ENCODE assay signal across 8 cellular contexts in genomic region chr17:18260332-18261145, GRCh38. TPM values are rescaled to one million over a fixed set of nuclear protein-coding genes. Genes with fewer than 3 reads are reported as not detected.
A peak's percentile ranks its signal among the peaks of the same experiment; 100 is the strongest.
DNase-seq lines count a peak whose midpoint lies in the region; ATAC-seq and TF ChIP-seq lines count a peak whose summit lies in the region.

Gene MIEF2, plus strand, starts transcription at chr17:18260662. Its CDS starts 2,059 bp downstream, at chr17:18262721.

- peaks cover 31% of the 10 kb centered on the region for H3K4me1 ChIP-seq in thymus (ENCODE audit: control insufficient read depth, insufficient read depth, low read length)

- no peaks in the 10 kb centered on the region for H3K27me3 Mint-ChIP-seq in activated naive CD8-positive, alpha-beta T cell
- H3K27me3 Mint-ChIP-seq in osteocyte (ENCODE audit: unreplicated experiment): no peaks in the 10 kb centered on the region

- WGBS in thymus: under 1% methylated on average over 72 of the region's 72 CpGs

- H3K36me3 Mint-ChIP-seq in activated naive CD8-positive, alpha-beta T cell: no peaks in the 10 kb centered on the region
- H3K36me3 Mint-ChIP-seq in osteocyte (ENCODE audit: unreplicated experiment): peaks cover 10% of the 10 kb centered on the region

- peak within 1 kb of the TSS; percentile 79 for H3K4me3 Mint-ChIP-seq in activated naive CD8-positive, alpha-beta T cell
- peak within 1 kb of the TSS; percentile 78 for H3K4me3 Mint-ChIP-seq in osteocyte (ENCODE audit: unreplicated experiment)

- H3K27ac ChIP-seq in thymus (ENCODE audit: low read depth): peak within 1 kb of the TSS; percentile 88

- H3K4me3 ChIP-seq in GM06990 (replicated peaks; ENCODE audit: low read depth, low read length) (peak within 1 kb of the TSS; percentile 73), thymus (ENCODE audit: low read length) (peak within 1 kb of the TSS; percentile 69)

- H3K36me3 ChIP-seq in GM06990 (ENCODE audit: control insufficient read depth, insufficient read depth, low read length): peaks cover 14% of the 10 kb centered on the region
- H3K36me3 ChIP-seq in thymus (ENCODE audit: control insufficient read depth, insufficient read depth): peaks cover 36% of the 10 kb centered on the region

- H3K27me3 ChIP-seq in GM06990 (replicated peaks; ENCODE audit: control insufficient read depth, insufficient read depth, low read length): no peaks in the 10 kb centered on the region
- H3K27me3 ChIP-seq in thymus (ENCODE audit: control insufficient read depth, insufficient read depth): no peaks in the 10 kb centered on the region

- H3K27ac Mint-ChIP-seq in activated naive CD8-positive, alpha-beta T cell: peak within 1 kb of the TSS; percentile 73
- peak within 1 kb of the TSS; percentile 67 for H3K27ac Mint-ChIP-seq in osteocyte (ENCODE audit: unreplicated experiment)

- H3K9me3 ChIP-seq in thymus (ENCODE audit: control insufficient read depth): no peaks in the 10 kb centered on the region

- TF ChIP-seq CTCF in GM06990 (IDR thresholded peaks at IDR 0.05; ENCODE audit: insufficient read depth, low read length, poor library complexity, severe bottlenecking) (no peak), osteocyte (IDR thresholded peaks at IDR 0.05) (no peak)

- intact Hi-C loops in head of caudate nucleus (cut with DNase I): no loop called here

- no peaks in the 10 kb centered on the region for H3K9me3 Mint-ChIP-seq in activated naive CD8-positive, alpha-beta T cell (ENCODE audit: low read depth)
- no peaks in the 10 kb centered on the region for H3K9me3 Mint-ChIP-seq in osteocyte (ENCODE audit: unreplicated experiment)

- ATAC-seq in HG02571 (IDR thresholded peaks at IDR 0.05; ENCODE audit: unreplicated experiment) (peak; percentile 77), SK-N-SH treated with all-trans-retinoic acid at 6 μM for 48 hours (peak; percentile 88)

- DNase-seq in GM06990 (ENCODE audit: extremely low read depth, insufficient read length): peak; percentile 91
- peak; percentile 83 for DNase-seq in NCI-H1048 (lab: John Stamatoyannopoulos, UW)
- DNase-seq in head of caudate nucleus: peak; percentile 92 to 99 (median 97)
- peak; percentile 96 for DNase-seq in osteocyte (ENCODE audit: extremely low spot score, unreplicated experiment)

- peaks cover 41% of the 10 kb centered on the region for H3K4me1 Mint-ChIP-seq in activated naive CD8-positive, alpha-beta T cell (ENCODE audit: low read depth)
- H3K4me1 Mint-ChIP-seq in osteocyte (ENCODE audit: unreplicated experiment): peaks cover 35% of the 10 kb centered on the region

TF ChIP-seq in SK-N-SH treated with all-trans-retinoic acid at 6 μM for 48 hours, 23 proteins besides CTCF, POLR2A, EP300 and RAD21:
- TF ChIP-seq RARB (CRISPR knock-in tag; IDR thresholded peaks at IDR 0.05) (no peak), TSHZ2 (CRISPR knock-in tag; IDR thresholded peaks at IDR 0.05) (no peak), OSR1 (CRISPR knock-in tag; IDR thresholded peaks at IDR 0.05) (no peak), ZC3H10 (CRISPR knock-in tag; IDR thresholded peaks at IDR 0.05) (no peak), SNAI2 (CRISPR knock-in tag; IDR thresholded peaks at IDR 0.05) (no peak), ZNF565 (CRISPR knock-in tag; conservative IDR thresholded peaks at IDR 0.05; ENCODE audit: low read depth) (no peak), PATZ1 (CRISPR knock-in tag; IDR thresholded peaks at IDR 0.05; ENCODE audit: borderline replicate concordance) (no peak), CREB5 (CRISPR knock-in tag; IDR thresholded peaks at IDR 0.05; ENCODE audit: low read depth) (no peak), ZFP3 (CRISPR knock-in tag; IDR thresholded peaks at IDR 0.05) (no peak), ARNTL (CRISPR knock-in tag; IDR thresholded peaks at IDR 0.05; ENCODE audit: borderline replicate concordance, low read depth) (no peak), TCF4 (CRISPR knock-in tag; IDR thresholded peaks at IDR 0.05; ENCODE audit: borderline replicate concordance) (no peak), CSDC2 (CRISPR knock-in tag; IDR thresholded peaks at IDR 0.05) (no peak), GLIS3 (CRISPR knock-in tag; IDR thresholded peaks at IDR 0.05) (no peak), PPARA (CRISPR knock-in tag; IDR thresholded peaks at IDR 0.05; ENCODE audit: borderline replicate concordance) (no peak), ISL1 (CRISPR knock-in tag; IDR thresholded peaks at IDR 0.05) (no peak), ESRRG (CRISPR knock-in tag; IDR thresholded peaks at IDR 0.05) (no peak), TOX (CRISPR knock-in tag; IDR thresholded peaks at IDR 0.05; ENCODE audit: borderline replicate concordance) (no peak), ZNF8 (CRISPR knock-in tag; IDR thresholded peaks at IDR 0.05) (no peak), POU6F1 (CRISPR knock-in tag; IDR thresholded peaks at IDR 0.05; ENCODE audit: borderline replicate concordance, low read depth) (no peak), ZFP30 (CRISPR knock-in tag; IDR thresholded peaks at IDR 0.05) (no peak)

RNA-seq across cellular contexts. Expression of gene MIEF2, which starts in this region (rescaled TPM):
- 10.8 and 15.3 TPM in 2 replicates for total RNA-seq in osteocyte
- 8.5 TPM for polyA plus RNA-seq in thymus

Comparison
In these comparisons a context has a peak if more than half of its experiments do, and no peak if none do; other contexts are left out.
1. Peak in every context shown above with its lines: DNase-seq, ATAC-seq, H3K4me3 ChIP-seq and H3K27ac ChIP-seq.